In genomic region chr15:28783873-28784272, GRCh38 we compare ENCODE assay signal across 27 cellular contexts.
"Had no signal": no experiment of that assay in that cellular context is flagged by ENCODE, and none has a peak within 500 bp of the region (broad histone marks: within the 10 kb centered on the region; RNA-seq: fewer than 3 reads in every experiment).

No MANE protein-coding gene starts in this region.

- H3K9me3 ChIP-seq: ovary, psoas muscle, right lobe of liver, sigmoid colon, stomach, thoracic aorta, thyroid gland, upper lobe of left lung, vagina had no signal

- H3K9me3 Mint-ChIP-seq: nephron; stimulated activated effector memory CD8-positive, alpha-beta T cell treated with anti-CD3 and anti-CD28 coated beads, Interleukin-12 subunit alpha, Interleukin-12 subunit beta, amount 100 ng/mL, for 72 hours; stimulated activated naive B cell treated with anti-CD40 and anti-IgM and Interleukin-4, amounts not matched to agents 10 μg/mL and 1 μg/mL and 100 μg/mL, for 72 hours; stimulated activated naive CD8-positive, alpha-beta T cell treated with anti-CD3 and anti-CD28 coated beads, Interleukin-15, Interleukin-2, amounts not matched to agents 100 ng/mL and 50 ng/mL, for 24 hours had no signal

- H3K9ac ChIP-seq: neural progenitor cell, parathyroid adenoma had no signal

- H3K4me3 Mint-ChIP-seq: nephron; neural progenitor cell; stimulated activated effector memory CD8-positive, alpha-beta T cell treated with anti-CD3 and anti-CD28 coated beads, Interleukin-12 subunit alpha, Interleukin-12 subunit beta, amount 100 ng/mL, for 72 hours; stimulated activated naive B cell treated with anti-CD40 and anti-IgM and Interleukin-4, amounts not matched to agents 10 μg/mL and 1 μg/mL and 100 μg/mL, for 72 hours; stimulated activated naive CD8-positive, alpha-beta T cell treated with anti-CD3 and anti-CD28 coated beads, Interleukin-15, Interleukin-2, amounts not matched to agents 100 ng/mL and 50 ng/mL, for 24 hours had no signal

- H3K27ac ChIP-seq: neural progenitor cell, ovary, parathyroid adenoma, psoas muscle, right lobe of liver, sigmoid colon, stomach, thyroid gland, tibial nerve, upper lobe of left lung had no signal

- H3K27ac Mint-ChIP-seq: nephron; neural progenitor cell; progenitor cell of endocrine pancreas; stimulated activated effector memory CD8-positive, alpha-beta T cell treated with anti-CD3 and anti-CD28 coated beads, Interleukin-12 subunit alpha, Interleukin-12 subunit beta, amount 100 ng/mL, for 72 hours; stimulated activated naive B cell treated with anti-CD40 and anti-IgM and Interleukin-4, amounts not matched to agents 10 μg/mL and 1 μg/mL and 100 μg/mL, for 72 hours; stimulated activated naive CD8-positive, alpha-beta T cell treated with anti-CD3 and anti-CD28 coated beads, Interleukin-15, Interleukin-2, amounts not matched to agents 100 ng/mL and 50 ng/mL, for 24 hours had no signal

- ATAC-seq: psoas muscle; right cardiac atrium; right lobe of liver; stimulated activated effector memory CD8-positive, alpha-beta T cell treated with anti-CD3 and anti-CD28 coated beads, Interleukin-12 subunit alpha, Interleukin-12 subunit beta, amount 100 ng/mL, for 72 hours; stimulated activated naive B cell treated with anti-CD40 and anti-IgM and Interleukin-4, amounts not matched to agents 10 μg/mL and 1 μg/mL and 100 μg/mL, for 72 hours had no signal

- H3K27me3 Mint-ChIP-seq: progenitor cell of endocrine pancreas had no signal

- H3K36me3 ChIP-seq: neural progenitor cell, ovary, right lobe of liver, sigmoid colon, stomach, thoracic aorta, thyroid gland, tibial nerve, upper lobe of left lung, vagina had no signal

- H3K4me3 ChIP-seq: neural progenitor cell, ovary, psoas muscle, right lobe of liver, sigmoid colon, stomach, thyroid gland, tibial nerve, upper lobe of left lung, vagina had no signal

- FAIRE-seq: small intestine, urothelium cell line had no signal

- H3K4me1 Mint-ChIP-seq: nephron; stimulated activated effector memory CD8-positive, alpha-beta T cell treated with anti-CD3 and anti-CD28 coated beads, Interleukin-12 subunit alpha, Interleukin-12 subunit beta, amount 100 ng/mL, for 72 hours; stimulated activated naive B cell treated with anti-CD40 and anti-IgM and Interleukin-4, amounts not matched to agents 10 μg/mL and 1 μg/mL and 100 μg/mL, for 72 hours had no signal

- DNase-seq: occipital lobe; ovary; psoas muscle; right lobe of liver; sigmoid colon; small intestine; stimulated activated CD4-positive, alpha-beta T cell treated with anti-CD3 and anti-CD28 coated beads, Interleukin-15, amount 100 ng/mL, for 24 hours; stimulated activated CD4-positive, alpha-beta T cell treated with anti-CD3 and anti-CD28 coated beads, Interleukin-2, amount 100 ng/mL, for 24 hours; stimulated activated CD4-positive, alpha-beta T cell treated with anti-CD3 and anti-CD28 coated beads, Interleukin-2, amount 100 ng/mL, for 48 hours; stimulated activated CD4-positive, alpha-beta T cell treated with anti-CD3 and anti-CD28 coated beads, Interleukin-4, amount 100 ng/mL, for 24 hours; stimulated activated naive B cell treated with anti-CD40 and anti-IgM and Interleukin-4, amounts not matched to agents 10 μg/mL and 1 μg/mL and 100 μg/mL, for 72 hours; stimulated activated naive CD4-positive, alpha-beta T cell treated with Interleukin-2 at 50 U/mL for 16 hours; stomach; thyroid gland; trophoblast cell had no signal

- H3K4me1 ChIP-seq: parathyroid adenoma, psoas muscle, right lobe of liver, vagina had no signal

- H3K36me3 Mint-ChIP-seq: neural progenitor cell; stimulated activated effector memory CD8-positive, alpha-beta T cell treated with anti-CD3 and anti-CD28 coated beads, Interleukin-12 subunit alpha, Interleukin-12 subunit beta, amount 100 ng/mL, for 72 hours; stimulated activated naive B cell treated with anti-CD40 and anti-IgM and Interleukin-4, amounts not matched to agents 10 μg/mL and 1 μg/mL and 100 μg/mL, for 72 hours had no signal
